Comparison of ENCODE assay signal across 8 cellular contexts in genomic region chr17:73645050-73645871, GRCh38. TPM values are rescaled to one million over a fixed set of nuclear protein-coding genes. Genes with fewer than 3 reads are reported as not detected.
DNase-seq lines count a peak whose midpoint lies in the region; ATAC-seq and TF ChIP-seq lines count a peak whose summit lies in the region.

No MANE protein-coding gene starts in this region.

- H3K36me3 Mint-ChIP-seq in stimulated activated effector memory CD8-positive, alpha-beta T cell treated with anti-CD3 and anti-CD28 coated beads, Interleukin-12 subunit alpha, Interleukin-12 subunit beta, amount 100 ng/mL, for 72 hours, result no peaks in the 10 kb centered on the region

- DNase-seq in activated gamma-delta T cell treated with Interleukin-2 at 50 U/mL for 16 hours (peak; percentile 37), activated gamma-delta T cell (lab: John Stamatoyannopoulos, UW) (no peak), choroid plexus epithelial cell (ENCODE audit: low read depth) (peak; percentile 45), lower lobe of right lung (no peak), NK-92 (lab: John Stamatoyannopoulos, UW; ENCODE audit: unreplicated experiment) (no peak)
- no peak for DNase-seq in stimulated activated effector memory CD8-positive, alpha-beta T cell treated with anti-CD3 and anti-CD28 coated beads, Interleukin-12 subunit alpha, Interleukin-12 subunit beta, amount 100 ng/mL, for 72 hours (ENCODE audit: low spot score in 2 of 2)

- peaks cover 76% of the 10 kb centered on the region for H3K27me3 ChIP-seq in lower lobe of right lung (ENCODE audit: low read depth)

- no peak overlapping the region for H3K4me3 ChIP-seq in choroid plexus epithelial cell (ENCODE audit: low read depth, low read length)
- peak overlapping the region; percentile 52 for H3K4me3 ChIP-seq in lower lobe of right lung

- TF ChIP-seq CTCF in choroid plexus epithelial cell (conservative IDR thresholded peaks at IDR 0.05; ENCODE audit: low read depth, low read length) (no peak), lower lobe of right lung (IDR thresholded peaks at IDR 0.05) (no peak)

- H3K4me1 ChIP-seq in lower lobe of right lung, result peaks cover 27% of the 10 kb centered on the region

- H3K9me3 Mint-ChIP-seq in stimulated activated effector memory CD8-positive, alpha-beta T cell treated with anti-CD3 and anti-CD28 coated beads, Interleukin-12 subunit alpha, Interleukin-12 subunit beta, amount 100 ng/mL, for 72 hours, result no peaks in the 10 kb centered on the region

- H3K4me3 Mint-ChIP-seq in stimulated activated effector memory CD8-positive, alpha-beta T cell treated with anti-CD3 and anti-CD28 coated beads, Interleukin-12 subunit alpha, Interleukin-12 subunit beta, amount 100 ng/mL, for 72 hours, result peak overlapping the region; percentile 34

- no peaks in the 10 kb centered on the region for H3K36me3 ChIP-seq in lower lobe of right lung

- H3K27ac ChIP-seq in lower lobe of right lung, result no peak overlapping the region

- H3K9me3 ChIP-seq in lower lobe of right lung, result no peaks in the 10 kb centered on the region

- intact Hi-C loops in lower lobe of right lung (cut with DNase I), result no loop called here

- H3K4me1 Mint-ChIP-seq in stimulated activated effector memory CD8-positive, alpha-beta T cell treated with anti-CD3 and anti-CD28 coated beads, Interleukin-12 subunit alpha, Interleukin-12 subunit beta, amount 100 ng/mL, for 72 hours, result peaks cover 5% of the 10 kb centered on the region

- no peak overlapping the region for H3K27ac Mint-ChIP-seq in stimulated activated effector memory CD8-positive, alpha-beta T cell treated with anti-CD3 and anti-CD28 coated beads, Interleukin-12 subunit alpha, Interleukin-12 subunit beta, amount 100 ng/mL, for 72 hours

- ATAC-seq in SK-N-SH treated with all-trans-retinoic acid at 6 μM for 48 hours (no peak), lower lobe of right lung (peak; percentile 50 to 67), HG03378 (IDR thresholded peaks at IDR 0.05; ENCODE audit: unreplicated experiment) (no peak)
- ATAC-seq in stimulated activated effector memory CD8-positive, alpha-beta T cell treated with anti-CD3 and anti-CD28 coated beads, Interleukin-12 subunit alpha, Interleukin-12 subunit beta, amount 100 ng/mL, for 72 hours, result peak; percentile 33

TF ChIP-seq in SK-N-SH treated with all-trans-retinoic acid at 6 μM for 48 hours, 23 proteins besides CTCF, POLR2A, EP300 and RAD21:
- TF ChIP-seq ZNF8 (CRISPR knock-in tag; IDR thresholded peaks at IDR 0.05) (no peak), ZFP3 (CRISPR knock-in tag; IDR thresholded peaks at IDR 0.05) (0 out of 2 replicates have a peak, but pooled peaks have one; percentile 18)
TF ChIP-seq in SK-N-SH treated with all-trans-retinoic acid at 6 μM for 48 hours: peak in this region for 1.

RNA-seq across cellular contexts. Expression of gene SDK2, which starts 1.0 kb away (rescaled TPM):
- total RNA-seq in lower lobe of right lung, result 1.4 TPM

Comparison
In these comparisons a context has a peak if more than half of its experiments do, and no peak if none do; other contexts are left out.
1. DNase-seq: peak in activated gamma-delta T cell treated with Interleukin-2 at 50 U/mL for 16 hours (single experiment) and choroid plexus epithelial cell (single experiment); none in activated gamma-delta T cell (single experiment), lower lobe of right lung (single experiment), stimulated activated effector memory CD8-positive, alpha-beta T cell treated with anti-CD3 and anti-CD28 coated beads, Interleukin-12 subunit alpha, Interleukin-12 subunit beta, amount 100 ng/mL, for 72 hours (0 of 2) and NK-92 (single experiment).
2. ATAC-seq: peak in lower lobe of right lung (2 of 2) and stimulated activated effector memory CD8-positive, alpha-beta T cell treated with anti-CD3 and anti-CD28 coated beads, Interleukin-12 subunit alpha, Interleukin-12 subunit beta, amount 100 ng/mL, for 72 hours (single experiment); none in SK-N-SH treated with all-trans-retinoic acid at 6 μM for 48 hours (single experiment) and HG03378 (single experiment).